15 cellular contexts compared by ENCODE assay signal in the genomic region with DNA sequence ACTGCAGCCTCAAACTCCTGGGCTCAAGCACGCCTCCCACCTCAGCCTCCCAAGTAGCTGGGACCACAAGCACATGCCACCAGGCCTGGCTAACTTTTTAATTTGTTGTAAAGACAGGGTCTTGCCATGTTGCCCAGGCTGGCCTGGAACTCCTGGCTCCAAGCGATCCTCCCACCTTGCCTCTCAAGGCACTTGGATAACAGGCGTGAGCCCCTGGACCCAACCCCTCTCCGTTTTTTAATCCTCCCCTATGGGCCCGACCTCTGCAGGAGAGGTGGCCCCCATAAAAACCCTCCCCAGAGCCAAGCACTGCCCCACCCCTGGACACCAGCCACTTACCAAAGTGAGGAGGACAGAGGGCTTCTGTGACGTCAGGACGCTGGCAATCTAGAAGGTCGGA. TPM values are rescaled to one million over a fixed set of nuclear protein-coding genes. Genes with fewer than 3 reads are reported as not detected.
A peak's percentile ranks its signal among the peaks of the same experiment; 100 is the strongest.
DNase-seq lines count a peak whose midpoint lies in the region; ATAC-seq, FAIRE-seq and TF ChIP-seq lines count a peak whose summit lies in the region.
"Had no signal": no experiment of that assay in that cellular context is flagged by ENCODE, and none has a peak within 500 bp of the region (broad histone marks: within the 10 kb centered on the region; RNA-seq: fewer than 3 reads in every experiment).

No MANE protein-coding gene starts in this region.

- peaks cover under 1% of the 10 kb centered on the region for H3K79me1 ChIP-seq in mesenchymal stem cell (replicated peaks; ENCODE audit: low read length, poor library complexity, severe bottlenecking)

- H3K14ac ChIP-seq in mesenchymal stem cell (ENCODE audit: low read length in 2 of 2) = no peak overlapping the region

- no peak overlapping the region for H3K4me3 ChIP-seq in right atrium auricular region
- H3K4me3 ChIP-seq in kidney (ENCODE audit: low read length in 2 of 2) = no peak overlapping the region
- H3K4me3 ChIP-seq in mesenchymal stem cell (ENCODE audit: insufficient read depth in 1 of 2, low read depth in 1 of 2, low read length in 2 of 2) = no peak overlapping the region
- H3K4me3 ChIP-seq: BLaER1 had no signal

- no peak overlapping the region for H2AFZ ChIP-seq in mesenchymal stem cell (ENCODE audit: low read depth, low read length)

- no peak overlapping the region for H4K8ac ChIP-seq in mesenchymal stem cell (ENCODE audit: low read length)

- DNase-seq in left ventricle myocardium superior (peak; percentile 13), right atrium auricular region (ENCODE audit: low spot score) (no peak), kidney (peak; percentile 44), posterior vena cava (ENCODE audit: low spot score) (peak; percentile 48), cerebellar nuclear complex (lab: John Stamatoyannopoulos, UW) (no peak), mesenchymal stem cell (no peak)
- DNase-seq: 8988T; Calu3; CD4-positive, alpha-beta memory T cell; DMS79 treated with DMSO at 0.1 percent for 48 hours; GF-D8; H9 had no signal

- no peaks in the 10 kb centered on the region for H3K4me1 ChIP-seq in right atrium auricular region
- H3K4me1 ChIP-seq in kidney (ENCODE audit: control insufficient read depth in 1 of 2, insufficient read depth in 1 of 2, low read depth in 1 of 2, low read length in 2 of 2) = no peaks in the 10 kb centered on the region
- H3K4me1 ChIP-seq in mesenchymal stem cell (ENCODE audit: control insufficient read depth, insufficient read depth, low read depth, low read length) = no peaks in the 10 kb centered on the region
- H3K4me1 ChIP-seq: BLaER1 had no signal

- H3K23ac ChIP-seq in mesenchymal stem cell (ENCODE audit: low read length in 2 of 2) = no peak overlapping the region

- WGBS in mesenchymal stem cell = 96% methylated on average over 8 of the region's 8 CpGs

- no peak overlapping the region for H2BK120ac ChIP-seq in mesenchymal stem cell (ENCODE audit: low read depth, low read length)

- TF ChIP-seq CTCF in right atrium auricular region (IDR thresholded peaks at IDR 0.05) (no peak), kidney (IDR thresholded peaks at IDR 0.05; ENCODE audit: borderline replicate concordance, extremely low read depth, insufficient read depth) (no peak)

- no peak overlapping the region for H2BK5ac ChIP-seq in mesenchymal stem cell (ENCODE audit: low read depth, low read length, poor library complexity, severe bottlenecking)

- H2BK15ac ChIP-seq in mesenchymal stem cell (ENCODE audit: low read depth, poor library complexity, severe bottlenecking) = no peak overlapping the region

- H2AK5ac ChIP-seq in mesenchymal stem cell (ENCODE audit: low read length, severe bottlenecking) = no peak overlapping the region

- FAIRE-seq in kidney (lab: Jason Lieb, UNC) = no peak
- FAIRE-seq: H1 had no signal

- no peak for ATAC-seq in left ventricle myocardium superior
- ATAC-seq in GM21737 (IDR thresholded peaks at IDR 0.05; ENCODE audit: unreplicated experiment) = no peak

- H2BK12ac ChIP-seq in mesenchymal stem cell (ENCODE audit: low read length in 2 of 2) = no peak overlapping the region

- H3K27me3 ChIP-seq in right atrium auricular region = no peaks in the 10 kb centered on the region
- no peaks in the 10 kb centered on the region for H3K27me3 ChIP-seq in mesenchymal stem cell (ENCODE audit: control insufficient read depth in 1 of 2, insufficient read depth in 1 of 2, low read length in 2 of 2)
- H3K27me3 ChIP-seq: BLaER1 had no signal

- no peak overlapping the region for H3K9ac ChIP-seq in kidney (ENCODE audit: low read length in 2 of 2)
- no peak overlapping the region for H3K9ac ChIP-seq in mesenchymal stem cell (ENCODE audit: low read length)
- H3K9ac ChIP-seq: BLaER1 had no signal

- no peak overlapping the region for H3K18ac ChIP-seq in mesenchymal stem cell (ENCODE audit: low read depth in 1 of 2, low read length in 2 of 2)

- H4K91ac ChIP-seq in mesenchymal stem cell (ENCODE audit: low read length) = no peak overlapping the region

- H3K36me3 ChIP-seq in right atrium auricular region (no peaks in the 10 kb centered on the region), kidney (ENCODE audit: control insufficient read depth in 1 of 2, insufficient read depth in 2 of 2, low read length in 2 of 2) (peaks cover 0 to 8% of the 10 kb centered on the region in 2 donors), mesenchymal stem cell (ENCODE audit: control insufficient read depth in 1 of 2, insufficient read depth in 2 of 2, low read depth in 1 of 2, low read length in 2 of 2) (peaks cover 6 to 37% of the 10 kb centered on the region in 2 experiments)
- H3K36me3 ChIP-seq: BLaER1 had no signal

- H3K4me2 ChIP-seq in mesenchymal stem cell (ENCODE audit: low read length, poor library complexity, severe bottlenecking) = no peak overlapping the region
- H3K4me2 ChIP-seq: BLaER1 had no signal

- intact Hi-C loops in left ventricle myocardium superior (cut with micrococcal nuclease) = no loop called here
- intact Hi-C loops in kidney (cut with DNase I) = no loop called here
- intact Hi-C loops in posterior vena cava (cut with DNase I) = no loop called here

- H3K27ac ChIP-seq in right atrium auricular region (no peak overlapping the region), kidney (ENCODE audit: low read depth in 2 of 2, low read length in 2 of 2) (no peak overlapping the region), mesenchymal stem cell (ENCODE audit: low read length, poor library complexity, severe bottlenecking) (no peak overlapping the region)
- H3K27ac ChIP-seq: BLaER1 had no signal

- H3K4ac ChIP-seq in mesenchymal stem cell (ENCODE audit: low read depth in 1 of 2, low read length in 2 of 2) = no peak overlapping the region

- H3K9me3 ChIP-seq in right atrium auricular region (no peaks in the 10 kb centered on the region), kidney (ENCODE audit: control insufficient read depth in 1 of 2, low read length in 2 of 2) (no peaks in the 10 kb centered on the region), mesenchymal stem cell (ENCODE audit: control insufficient read depth, low read length) (no peaks in the 10 kb centered on the region)
- H3K9me3 ChIP-seq: BLaER1 had no signal

RNA-seq across cellular contexts. Expression of a gene that starts 28.6 kb away (rescaled TPM):
- total RNA-seq in left ventricle myocardium superior = 27.3 TPM
- total RNA-seq in right atrium auricular region = 10 to 100 TPM; 27.1 to 38.9 TPM
- total RNA-seq in kidney = 71.4 TPM
- 402 TPM for polyA plus RNA-seq in kidney (ENCODE audit: insufficient read depth, low read depth, low replicate concordance)
- total RNA-seq in posterior vena cava = 10 to 100 TPM; 63.5 to 70.6 TPM
- 82.6 TPM for polyA plus RNA-seq in mesenchymal stem cell (2013, experiment 1 of 2)
- polyA plus RNA-seq in mesenchymal stem cell (2013, experiment 2 of 2) = 84.1 TPM

Comparison
In these comparisons a context has a peak if more than half of its experiments do, and no peak if none do; other contexts are left out.
1. DNase-seq: peak in left ventricle myocardium superior (single experiment), kidney (single experiment) and posterior vena cava (single experiment); none in right atrium auricular region (single experiment), cerebellar nuclear complex (0 of 2) and mesenchymal stem cell (single experiment).